In genomic region chr2:111120253-111121027, GRCh38 we compare ENCODE assay signal across 1 cellular context.
TF ChIP-seq lines count a peak whose summit lies in the region.

A gene with protein sequence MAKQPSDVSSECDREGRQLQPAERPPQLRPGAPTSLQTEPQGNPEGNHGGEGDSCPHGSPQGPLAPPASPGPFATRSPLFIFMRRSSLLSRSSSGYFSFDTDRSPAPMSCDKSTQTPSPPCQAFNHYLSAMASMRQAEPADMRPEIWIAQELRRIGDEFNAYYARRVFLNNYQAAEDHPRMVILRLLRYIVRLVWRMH (plus strand): TSS chr2:111120914. CDS start chr2:111123746, 2,832 bp downstream.

TF ChIP-seq in K562, 482 proteins besides CTCF, POLR2A, EP300 and RAD21 (continued from another document and continues in another):
- 0 out of 2 replicates have a peak, but pooled peaks have one; percentile 50 for TF ChIP-seq ZNF592 (IDR thresholded peaks at IDR 0.05)
- TF ChIP-seq MBD2 (IDR thresholded peaks at IDR 0.05; ENCODE audit: borderline replicate concordance, low read depth) = no peak
- TF ChIP-seq KAT8 (IDR thresholded peaks at IDR 0.05; ENCODE audit: low read depth) = no peak
- TF ChIP-seq CCNT2 (IDR thresholded peaks at IDR 0.05; ENCODE audit: borderline replicate concordance, extremely low read depth, insufficient read length, low read depth, low read length) = peak; percentile 81
- no peak for TF ChIP-seq THRAP3 (IDR thresholded peaks at IDR 0.05; ENCODE audit: borderline replicate concordance)
- 0 out of 4 replicates have a peak, but pooled peaks of 1 of the 2 experiments have one; percentile 23 for TF ChIP-seq KDM4B (IDR thresholded peaks at IDR 0.05; ENCODE audit: borderline replicate concordance in 2 of 2, low read depth in 1 of 2)
- no peak for TF ChIP-seq FOXA3 (CRISPR knock-in tag; conservative IDR thresholded peaks at IDR 0.05 in 1 of 2, IDR thresholded peaks at IDR 0.05 in 1 of 2)
- peak; percentile 43 for TF ChIP-seq FIP1L1 (IDR thresholded peaks at IDR 0.05; ENCODE audit: low read depth, low read length, poor library complexity, severe bottlenecking)
- TF ChIP-seq XRCC4 (IDR thresholded peaks at IDR 0.05; ENCODE audit: extremely low read depth, insufficient read depth, insufficient read length) = no peak
- peak in 1 of 2 experiments; percentile 52; a peak in 2 of 4 replicates for TF ChIP-seq SIN3A (IDR thresholded peaks at IDR 0.05; ENCODE audit: borderline replicate concordance in 2 of 2, control insufficient read depth in 1 of 2, low read depth in 2 of 2, low read length in 2 of 2)
- TF ChIP-seq VEZF1 (CRISPR knock-in tag; IDR thresholded peaks at IDR 0.05) = peak; percentile 82
- peak; percentile 64; the same call in 1 of the 2 replicates for TF ChIP-seq ZNF124 (CRISPR knock-in tag; IDR thresholded peaks at IDR 0.05)
- peak; percentile 96 for TF ChIP-seq TAF1 (IDR thresholded peaks at IDR 0.05; ENCODE audit: control insufficient read depth, extremely low read depth, insufficient read depth, low read length, severe bottlenecking)
- peak; percentile 85 for TF ChIP-seq MGA (IDR thresholded peaks at IDR 0.05)
- TF ChIP-seq NEUROD1 (IDR thresholded peaks at IDR 0.05; ENCODE audit: borderline replicate concordance, low read depth, low read length, partially characterized antibody) = peak; percentile 35
- 0 out of 2 replicates have a peak, but pooled peaks have one; percentile 26 for TF ChIP-seq GATAD2A (IDR thresholded peaks at IDR 0.05)
- peak in 2 of 3 experiments; percentile 61 to 73 for TF ChIP-seq YY1 (IDR thresholded peaks at IDR 0.05; ENCODE audit: borderline replicate concordance in 1 of 3, control insufficient read depth in 1 of 3, extremely low read depth in 1 of 3, insufficient read depth in 3 of 3, insufficient read length in 1 of 3, insufficient replicate concordance in 2 of 3, low read depth in 1 of 3, low read length in 2 of 3)
- TF ChIP-seq SMAD4 (CRISPR knock-in tag; conservative IDR thresholded peaks at IDR 0.05) = peak; percentile 90
- TF ChIP-seq SP1 (CRISPR knock-in tag; IDR thresholded peaks at IDR 0.05) = peak; percentile 60; the same call in 1 of the 2 replicates
- TF ChIP-seq POLR2AphosphoS5 (IDR thresholded peaks at IDR 0.05; ENCODE audit: control insufficient read depth, insufficient read depth, low read depth, low read length) = peak; percentile 72; the same call in 1 of the 2 replicates
- TF ChIP-seq, protein P1, sequence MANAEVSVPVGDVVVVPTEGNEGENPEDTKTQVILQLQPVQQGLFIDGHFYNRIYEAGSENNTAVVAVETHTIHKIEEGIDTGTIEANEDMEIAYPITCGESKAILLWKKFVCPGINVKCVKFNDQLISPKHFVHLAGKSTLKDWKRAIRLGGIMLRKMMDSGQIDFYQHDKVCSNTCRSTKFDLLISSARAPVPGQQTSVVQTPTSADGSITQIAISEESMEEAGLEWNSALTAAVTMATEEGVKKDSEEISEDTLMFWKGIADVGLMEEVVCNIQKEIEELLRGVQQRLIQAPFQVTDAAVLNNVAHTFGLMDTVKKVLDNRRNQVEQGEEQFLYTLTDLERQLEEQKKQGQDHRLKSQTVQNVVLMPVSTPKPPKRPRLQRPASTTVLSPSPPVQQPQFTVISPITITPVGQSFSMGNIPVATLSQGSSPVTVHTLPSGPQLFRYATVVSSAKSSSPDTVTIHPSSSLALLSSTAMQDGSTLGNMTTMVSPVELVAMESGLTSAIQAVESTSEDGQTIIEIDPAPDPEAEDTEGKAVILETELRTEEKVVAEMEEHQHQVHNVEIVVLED (CRISPR knock-in tag; IDR thresholded peaks at IDR 0.05) = peak; percentile 70
- TF ChIP-seq TOE1 (IDR thresholded peaks at IDR 0.05; ENCODE audit: borderline replicate concordance) = no peak
- 0 out of 2 replicates have a peak, but pooled peaks have one; percentile 24 for TF ChIP-seq TOE1 (CRISPR knock-in tag; IDR thresholded peaks at IDR 0.05; ENCODE audit: borderline replicate concordance, low read depth)
- TF ChIP-seq NFE2 (IDR thresholded peaks at IDR 0.05; ENCODE audit: low read depth) = no peak
- no peak for TF ChIP-seq NELFE (IDR thresholded peaks at IDR 0.05; ENCODE audit: insufficient read depth, insufficient read length)
- TF ChIP-seq BHLHE40 (IDR thresholded peaks at IDR 0.05; ENCODE audit: low read length) = peak; percentile 77
- TF ChIP-seq, protein P2, sequence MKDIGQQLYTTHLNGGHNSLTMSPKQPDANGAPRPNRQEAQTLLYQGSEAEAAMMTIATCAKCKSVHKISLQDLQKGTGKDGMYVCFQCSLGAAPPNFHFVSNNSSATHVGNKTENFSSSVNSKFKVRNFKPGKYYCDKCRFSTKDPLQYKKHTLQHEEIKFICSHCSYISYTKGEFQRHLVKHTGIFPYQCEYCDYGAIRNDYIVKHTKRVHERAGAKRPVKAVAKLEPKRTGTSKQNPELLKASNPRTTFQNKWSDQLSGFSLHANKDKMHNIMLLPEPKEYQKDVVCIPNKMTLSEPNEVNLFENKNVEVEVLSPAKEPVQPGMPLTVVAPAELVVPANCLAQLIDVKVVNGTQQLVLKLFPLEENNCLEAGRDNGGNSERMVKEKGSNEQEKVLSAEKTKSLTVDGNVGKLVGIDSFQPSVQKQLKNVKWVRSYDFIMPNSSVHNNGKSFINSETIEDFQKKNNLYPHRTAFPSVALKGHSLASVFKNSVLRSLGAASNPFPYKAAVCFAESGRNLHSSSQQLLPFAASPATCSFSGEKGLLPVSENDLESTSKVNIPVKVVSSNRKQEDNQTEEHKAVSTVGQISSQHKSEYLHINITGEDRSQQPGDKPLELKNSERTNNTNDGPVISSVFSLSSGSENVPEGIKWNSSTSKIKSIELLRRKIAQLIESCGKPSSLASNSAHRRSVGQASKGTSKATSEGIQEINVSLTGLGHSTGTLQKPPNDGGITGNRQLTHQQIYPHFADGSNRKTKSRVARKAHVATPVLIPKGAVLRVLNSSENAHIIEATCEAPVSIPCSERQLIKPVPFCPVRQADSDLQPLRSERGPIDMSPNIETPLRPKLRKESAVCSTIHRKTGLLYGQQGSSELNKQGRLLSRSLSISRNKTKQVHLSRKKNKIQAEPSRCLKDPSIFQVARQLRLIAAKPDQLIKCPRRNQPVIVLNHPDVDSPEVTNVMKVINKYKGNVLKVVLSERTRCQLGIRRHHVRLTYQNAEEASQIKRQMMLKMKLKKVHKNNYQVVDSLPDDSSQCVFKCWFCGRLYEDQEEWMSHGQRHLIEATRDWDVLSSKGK (CRISPR knock-in tag; IDR thresholded peaks at IDR 0.05) = no peak
